18 cellular contexts compared by ENCODE assay signal in the genomic region with DNA sequence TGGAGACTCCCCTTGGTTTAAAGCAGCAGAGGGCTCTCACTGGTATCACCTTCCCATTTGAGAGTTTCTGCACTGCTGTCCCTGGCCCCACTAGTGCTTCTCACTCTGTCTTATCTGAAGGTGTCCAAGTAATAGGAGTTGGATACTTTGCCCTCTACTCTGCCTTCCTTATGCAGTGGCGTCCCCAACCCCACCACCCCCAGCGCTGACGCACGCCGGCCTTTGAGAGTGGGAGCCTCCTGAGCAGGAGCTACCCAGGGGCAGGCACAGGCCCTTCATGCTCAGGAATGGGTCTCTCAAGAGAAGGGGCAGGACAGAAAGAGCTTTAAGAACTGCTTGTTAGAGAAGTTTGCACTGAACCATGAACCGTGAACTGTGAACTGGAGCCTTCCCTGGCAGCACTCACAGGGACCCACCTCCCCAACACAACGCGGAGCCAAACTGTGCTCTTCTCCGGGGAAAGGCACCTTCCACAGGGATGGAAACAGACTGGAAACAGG. TPM values are rescaled to one million over a fixed set of nuclear protein-coding genes. Genes with fewer than 3 reads are reported as not detected.
A peak's percentile ranks its signal among the peaks of the same experiment; 100 is the strongest.
DNase-seq lines count a peak whose midpoint lies in the region; ATAC-seq and TF ChIP-seq lines count a peak whose summit lies in the region.
"Had no signal": no experiment of that assay in that cellular context is flagged by ENCODE, and none has a peak within 500 bp of the region (broad histone marks: within the 10 kb centered on the region; RNA-seq: fewer than 3 reads in every experiment).

No MANE protein-coding gene starts in this region.

- H3K27ac Mint-ChIP-seq in chondrocyte (ENCODE audit: unreplicated experiment), result no peak overlapping the region
- H3K27ac Mint-ChIP-seq: B cell; CD14-positive monocyte; CD8-positive, alpha-beta T cell had no signal

- no peaks in the 10 kb centered on the region for H3K9me3 ChIP-seq in BLaER1 treated with 17β-estradiol and CSF1 and Interleukin-3, amounts not matched to agents 10 nM and 100 nM (replicated peaks in 1 of 11)
- no peaks in the 10 kb centered on the region for H3K9me3 ChIP-seq in thyroid gland
- H3K9me3 ChIP-seq in breast epithelium, result no peaks in the 10 kb centered on the region

- 39 to 50% methylated on average over 7 to 9 of the region's 9 CpGs for WGBS in thyroid gland, 2 donors

- no peak overlapping the region for H3K9ac ChIP-seq in BLaER1 treated with 17β-estradiol and CSF1 and Interleukin-3, amounts not matched to agents 10 nM and 100 nM

- DNase-seq in chondrocyte (ENCODE audit: low spot score), result peak; percentile 52
- peak; percentile 67 for DNase-seq in posterior vena cava (ENCODE audit: low spot score)
- DNase-seq in thyroid gland, result peak; percentile 50 to 61
- DNase-seq in breast epithelium (ENCODE audit: low spot score in 2 of 2), result no peak
- no peak for DNase-seq in 8988T
- DNase-seq: CD8-positive, alpha-beta T cell; COR-L47; DND-41; GDM1; IMR-90; KBM-7 had no signal

- H3K4me2 ChIP-seq in BLaER1 treated with 17β-estradiol and CSF1 and Interleukin-3, amounts not matched to agents 10 nM and 100 nM, result peak overlapping the region in 8 of 11 experiments; percentile 24 to 56 (median 46); a peak in 14 of 22 replicates

- intact Hi-C loops in posterior vena cava (cut with DNase I), result no loop called here
- intact Hi-C loops in thyroid gland (cut with DNase I), result no loop called here
- intact Hi-C loops in breast epithelium (cut with DNase I; ENCODE audit: low total_unique reads), result no loop called here

- no peak for TF ChIP-seq CTCF in chondrocyte (IDR thresholded peaks at IDR 0.05)
- no peak for TF ChIP-seq CTCF in thyroid gland (IDR thresholded peaks at IDR 0.05)
- TF ChIP-seq CTCF in breast epithelium (IDR thresholded peaks at IDR 0.05), result no peak

- no peaks in the 10 kb centered on the region for H3K36me3 ChIP-seq in BLaER1 treated with 17β-estradiol and CSF1 and Interleukin-3, amounts not matched to agents 10 nM and 100 nM
- no peaks in the 10 kb centered on the region for H3K36me3 ChIP-seq in thyroid gland
- H3K36me3 ChIP-seq in breast epithelium, result no peaks in the 10 kb centered on the region

- no peak overlapping the region for H3K27ac ChIP-seq in BLaER1 treated with 17β-estradiol and CSF1 and Interleukin-3, amounts not matched to agents 10 nM and 100 nM
- peak overlapping the region; percentile 70 to 91 (median 82) for H3K27ac ChIP-seq in thyroid gland
- no peak overlapping the region for H3K27ac ChIP-seq in breast epithelium

- no peaks in the 10 kb centered on the region for H3K27me3 ChIP-seq in BLaER1 treated with 17β-estradiol and CSF1 and Interleukin-3, amounts not matched to agents 10 nM and 100 nM
- H3K27me3 ChIP-seq in thyroid gland, result no peaks in the 10 kb centered on the region
- H3K27me3 ChIP-seq in breast epithelium, result no peaks in the 10 kb centered on the region

- H3K4me1 ChIP-seq in BLaER1 treated with 17β-estradiol and CSF1 and Interleukin-3, amounts not matched to agents 10 nM and 100 nM, result peaks cover 17 to 32% (median 24%) of the 10 kb centered on the region in 10 experiments
- H3K4me1 ChIP-seq in thyroid gland, result peaks cover 58 to 83% of the 10 kb centered on the region in 2 donors
- no peaks in the 10 kb centered on the region for H3K4me1 ChIP-seq in breast epithelium

- no peak overlapping the region for H3K4me3 ChIP-seq in BLaER1 treated with 17β-estradiol and CSF1 and Interleukin-3, amounts not matched to agents 10 nM and 100 nM
- H3K4me3 ChIP-seq in thyroid gland (replicated peaks in 1 of 3), result no peak overlapping the region
- H3K4me3 ChIP-seq in breast epithelium, result no peak overlapping the region

- H3K27me3 Mint-ChIP-seq in chondrocyte (ENCODE audit: low read depth), result peaks cover 20% of the 10 kb centered on the region

- H3K4me1 Mint-ChIP-seq in chondrocyte (ENCODE audit: low read depth), result peaks cover 5% of the 10 kb centered on the region
- H3K4me1 Mint-ChIP-seq: B cell had no signal

- no peak for ATAC-seq in esophagus mucosa
- ATAC-seq: CD8-positive, alpha-beta T cell; HCT116 had no signal

- TF ChIP-seq POLR2A in thyroid gland (IDR thresholded peaks at IDR 0.05), result peak in 1 of 2 donors; percentile 33
- TF ChIP-seq POLR2A in breast epithelium (IDR thresholded peaks at IDR 0.05), result no peak

- H3K4me3 Mint-ChIP-seq in chondrocyte (ENCODE audit: unreplicated experiment), result no peak overlapping the region
- H3K4me3 Mint-ChIP-seq: B cell; CD14-positive monocyte; CD8-positive, alpha-beta T cell had no signal

- H3K9me3 Mint-ChIP-seq in chondrocyte (ENCODE audit: low read depth), result no peaks in the 10 kb centered on the region
- H3K9me3 Mint-ChIP-seq: CD14-positive monocyte; CD8-positive, alpha-beta T cell had no signal

- H4K20me1 ChIP-seq in BLaER1 treated with 17β-estradiol and CSF1 and Interleukin-3, amounts not matched to agents 10 nM and 100 nM, result no peaks in the 10 kb centered on the region; a peak in 1 of 22 replicates

- H3K36me3 Mint-ChIP-seq in chondrocyte (ENCODE audit: low read depth), result no peaks in the 10 kb centered on the region
- H3K36me3 Mint-ChIP-seq: CD14-positive monocyte; CD8-positive, alpha-beta T cell had no signal

RNA-seq across cellular contexts. Expression of gene CIB4, which starts 3.3 kb away (rescaled TPM):
- total RNA-seq in chondrocyte (not detected in 3 replicates), posterior vena cava (not detected), thyroid gland (under 1 TPM in 2 of 4 donors, not detected in 2; 0.45 to 0.94 TPM), breast epithelium (not detected), esophagus mucosa (not detected)
- total RNA-seq: B cell; CD8-positive, alpha-beta T cell; H4; HT-29; IMR-90 had no signal

RNA-seq across cellular contexts. Expression of gene KCNK3, which starts 54.7 kb away (rescaled TPM):
- total RNA-seq in chondrocyte (0.77 to 2.9 TPM (median 2.8 TPM) in 3 replicates), posterior vena cava (10 to 100 TPM; 13.1 to 24.4 TPM), thyroid gland (1 to 10 TPM; 4.8 to 8.3 (median 5.6) TPM), breast epithelium (1 to 10 TPM in 2 of 3 donors, under 1 TPM in 1; 0.59 to 2.3 (median 1.4) TPM), esophagus mucosa (0.44 TPM)
- total RNA-seq: B cell; CD8-positive, alpha-beta T cell; HT-29 had no signal

Comparison
In these comparisons a context has a peak if more than half of its experiments do, and no peak if none do; other contexts are left out.
1. H3K27ac ChIP-seq: peak in thyroid gland (3 of 3); none in BLaER1 treated with 17β-estradiol and CSF1 and Interleukin-3, amounts not matched to agents 10 nM and 100 nM (0 of 11) and breast epithelium (0 of 2).
2. DNase-seq: peak in chondrocyte (single experiment), posterior vena cava (single experiment) and thyroid gland (2 of 2); none in breast epithelium (0 of 2) and 8988T (single experiment).